18 cellular contexts compared by ENCODE assay signal in the genomic region with DNA sequence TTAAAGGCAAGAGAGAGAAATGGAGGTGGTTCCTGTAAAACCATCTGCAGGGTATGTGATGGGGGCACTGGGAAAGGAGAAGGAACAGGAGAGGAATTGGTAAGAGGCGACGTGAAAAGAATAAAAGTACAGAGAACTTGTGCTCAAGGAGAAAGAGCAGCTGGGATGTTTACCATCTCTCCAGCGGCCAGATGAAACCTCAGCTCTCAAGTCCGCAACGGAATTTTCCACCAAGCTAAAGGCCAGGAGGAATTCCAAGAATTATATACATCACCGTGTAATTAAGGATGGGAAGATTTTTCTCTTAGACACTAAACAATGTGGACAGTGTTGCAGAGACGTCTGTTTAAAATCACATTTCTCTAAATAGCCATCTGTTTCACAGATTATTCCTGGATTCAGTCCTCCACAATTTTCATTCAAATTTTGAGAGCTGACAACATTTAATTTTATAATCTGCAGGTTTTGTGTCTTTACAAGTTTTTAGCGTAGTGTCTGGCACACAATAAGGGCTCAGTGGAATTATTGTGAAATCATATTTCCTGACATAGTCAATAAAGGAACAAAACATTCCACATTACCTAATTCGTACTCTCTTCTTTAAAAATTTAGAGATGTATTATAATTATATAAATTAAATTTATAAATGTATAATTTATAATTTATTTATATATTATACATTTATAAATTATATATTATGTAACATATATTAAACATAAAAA. TPM values are rescaled to one million over a fixed set of nuclear protein-coding genes. Genes with fewer than 3 reads are reported as not detected.
DNase-seq lines count a peak whose midpoint lies in the region; ATAC-seq and TF ChIP-seq lines count a peak whose summit lies in the region.
"Had no signal": no experiment of that assay in that cellular context is flagged by ENCODE, and none has a peak within 500 bp of the region (broad histone marks: within the 10 kb centered on the region; RNA-seq: fewer than 3 reads in every experiment).

No MANE protein-coding gene starts in this region.

- DNase-seq in cardiac septum (ENCODE audit: low spot score): peak; percentile 15
- no peak for DNase-seq in left cardiac atrium
- peak; percentile 53 for DNase-seq in RPMI7951 (ENCODE audit: low read depth)
- DNase-seq in inferior parietal cortex (ENCODE audit: extremely low spot score): peak; percentile 55
- peak; percentile 11 for DNase-seq in sigmoid colon
- DNase-seq in stimulated activated naive CD4-positive, alpha-beta T cell treated with Interleukin-2 at 50 U/mL for 16 hours (lab: John Stamatoyannopoulos, UW): no peak
- DNase-seq in activated CD4-positive, alpha-beta T cell treated with anti-CD3 and anti-CD28 coated beads, Interleukin-2, amount 10 ng/mL, durations not matched to agents 24 days and 14 days: no peak
- no peak for DNase-seq in NCI-H187 (lab: John Stamatoyannopoulos, UW)
- DNase-seq: 8988T, C1 segment of cervical spinal cord, MV-4-11, NCI-H1417 treated with DMSO at 0.1 percent for 48 hours, NCI-H2081, NCI-H526 had no signal

- intact Hi-C loops in cardiac septum (cut with DNase I) (loop anchor here (5.0 kb wide), 1 partner anchor 350 kb away; no protein-coding TSS in a partner anchor), left cardiac atrium (cut with DNase I) (loop anchor here in 1 of 2 donors (10.0 kb wide), 1 partner anchor 352 kb away; no protein-coding TSS in a partner anchor), sigmoid colon (cut with DNase I) (loop anchor here (5.0 kb wide), 1 partner anchor 260 kb away; no protein-coding TSS in a partner anchor)
- intact Hi-C loops in activated CD4-positive, alpha-beta T cell treated with anti-CD3 and anti-CD28 coated beads, Interleukin-2, amount 10 ng/mL, durations not matched to agents 24 days and 14 days (cut with micrococcal nuclease): no loop called here

- H3K36me3 ChIP-seq in sigmoid colon: no peaks in the 10 kb centered on the region

- no peak for TF ChIP-seq CTCF in sigmoid colon (IDR thresholded peaks at IDR 0.05)

- peak overlapping the region in 1 of 4 donors; percentile 17 for H3K4me3 ChIP-seq in sigmoid colon
- H3K4me3 ChIP-seq: GM12878 had no signal

- H3K4me1 ChIP-seq in sigmoid colon: peaks cover 0 to 26% (median 5%) of the 10 kb centered on the region in 4 donors

- peaks cover 2% of the 10 kb centered on the region for H3K36me3 Mint-ChIP-seq in activated CD4-positive, alpha-beta T cell treated with anti-CD3 and anti-CD28 coated beads, Interleukin-2, amount 10 ng/mL, durations not matched to agents 24 days and 14 days (ENCODE audit: low read depth)

- H3K9me3 ChIP-seq in sigmoid colon: peaks cover 0 to 5% (median 0%) of the 10 kb centered on the region in 4 donors

- no peaks in the 10 kb centered on the region for H3K27me3 ChIP-seq in sigmoid colon

- peak overlapping the region in 3 of 4 donors; percentile 41 to 62 (median 57) for H3K27ac ChIP-seq in sigmoid colon
- H3K27ac ChIP-seq: RWPE1 had no signal

- no peak for TF ChIP-seq EP300 in sigmoid colon (IDR thresholded peaks at IDR 0.05)

- no peak overlapping the region for H3K4me3 Mint-ChIP-seq in activated CD4-positive, alpha-beta T cell treated with anti-CD3 and anti-CD28 coated beads, Interleukin-2, amount 10 ng/mL, durations not matched to agents 24 days and 14 days

- no peak for ATAC-seq in left cardiac atrium
- ATAC-seq: GM12878, HCT116 had no signal

- H3K27ac Mint-ChIP-seq in activated CD4-positive, alpha-beta T cell treated with anti-CD3 and anti-CD28 coated beads, Interleukin-2, amount 10 ng/mL, durations not matched to agents 24 days and 14 days: no peak overlapping the region

- H3K27me3 Mint-ChIP-seq in activated CD4-positive, alpha-beta T cell treated with anti-CD3 and anti-CD28 coated beads, Interleukin-2, amount 10 ng/mL, durations not matched to agents 24 days and 14 days: no peaks in the 10 kb centered on the region

- H3K9me3 Mint-ChIP-seq in activated CD4-positive, alpha-beta T cell treated with anti-CD3 and anti-CD28 coated beads, Interleukin-2, amount 10 ng/mL, durations not matched to agents 24 days and 14 days: peaks cover 14% of the 10 kb centered on the region

- H3K4me1 Mint-ChIP-seq in activated CD4-positive, alpha-beta T cell treated with anti-CD3 and anti-CD28 coated beads, Interleukin-2, amount 10 ng/mL, durations not matched to agents 24 days and 14 days: no peaks in the 10 kb centered on the region

- no peak for TF ChIP-seq POLR2A in sigmoid colon (IDR thresholded peaks at IDR 0.05)

- 39 to 51% methylated on average over 9 of the region's 9 CpGs for WGBS in sigmoid colon, 2 donors

RNA-seq across cellular contexts. Expression of a gene that starts 23.0 kb away (rescaled TPM):
- not detected for total RNA-seq in cardiac septum
- not detected for total RNA-seq in left cardiac atrium
- not detected in 2 replicates for total RNA-seq in RPMI7951 (2014; rRNA removed; shearing (Covaris generic))
- total RNA-seq in sigmoid colon: not detected
- polyA plus RNA-seq in sigmoid colon: not detected
- not detected in 2 replicates for total RNA-seq in activated CD4-positive, alpha-beta T cell treated with anti-CD3 and anti-CD28 coated beads, Interleukin-2, amount 10 ng/mL, durations not matched to agents 24 days and 14 days
- total RNA-seq: GM12878, OCI-LY7 had no signal
- polyA plus RNA-seq: GM12878 had no signal

RNA-seq across cellular contexts. Expression of a gene that starts 48.2 kb away (rescaled TPM):
- not detected for total RNA-seq in cardiac septum
- total RNA-seq in left cardiac atrium: not detected
- not detected in 2 replicates for total RNA-seq in RPMI7951 (2014; rRNA removed; shearing (Covaris generic))
- not detected for total RNA-seq in sigmoid colon
- not detected for polyA plus RNA-seq in sigmoid colon
- total RNA-seq in activated CD4-positive, alpha-beta T cell treated with anti-CD3 and anti-CD28 coated beads, Interleukin-2, amount 10 ng/mL, durations not matched to agents 24 days and 14 days: not detected in 2 replicates
- total RNA-seq: GM12878, OCI-LY7 had no signal
- polyA plus RNA-seq: GM12878 had no signal

Comparison
In these comparisons a context has a peak if more than half of its experiments do, and no peak if none do; other contexts are left out.
1. DNase-seq: peak in cardiac septum (single experiment), RPMI7951 (single experiment), inferior parietal cortex (single experiment) and sigmoid colon (single experiment); none in left cardiac atrium (single experiment), stimulated activated naive CD4-positive, alpha-beta T cell treated with Interleukin-2 at 50 U/mL for 16 hours (single experiment), activated CD4-positive, alpha-beta T cell treated with anti-CD3 and anti-CD28 coated beads, Interleukin-2, amount 10 ng/mL, durations not matched to agents 24 days and 14 days (single experiment) and NCI-H187 (0 of 2).